8 cellular contexts compared by ENCODE assay signal in the genomic region with DNA sequence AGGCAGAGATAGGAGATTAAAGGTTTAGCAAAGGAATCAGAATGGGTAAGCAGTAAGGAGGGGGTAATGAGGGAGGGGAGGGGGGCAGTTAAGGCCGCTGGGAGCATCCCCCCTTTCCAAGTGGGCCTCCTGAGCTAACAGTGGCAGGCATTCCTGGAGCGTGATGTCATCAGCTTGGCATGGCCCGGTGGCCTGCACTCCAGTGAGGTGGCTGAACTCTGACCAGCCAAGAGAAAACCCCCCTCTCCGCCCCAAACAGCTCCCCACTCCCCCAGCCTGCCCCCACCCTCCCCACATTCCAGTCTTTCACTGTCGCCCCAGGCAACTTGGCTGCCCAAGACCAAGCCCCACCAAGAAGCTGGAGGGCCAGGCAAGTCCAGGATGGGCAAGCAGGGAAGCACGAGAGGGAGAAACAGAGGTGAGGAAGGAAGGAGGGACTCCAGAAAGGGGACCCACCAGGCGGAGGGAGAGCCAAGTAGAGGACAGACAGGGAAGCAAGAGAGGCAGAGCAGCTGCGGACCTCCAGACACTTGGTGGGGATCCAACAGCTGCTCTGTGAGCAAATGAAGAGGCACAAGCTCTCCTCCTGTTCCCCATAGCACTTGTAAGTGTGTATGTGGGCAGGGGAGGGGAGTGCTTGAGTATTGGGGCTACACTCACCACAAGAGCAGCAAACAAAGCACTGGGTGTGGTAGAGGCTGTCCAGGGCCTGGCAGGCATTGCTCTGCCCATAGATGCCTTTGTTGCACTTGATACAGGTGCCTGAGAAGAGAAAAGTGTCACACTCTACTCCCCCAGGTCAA. TPM values are rescaled to one million over a fixed set of nuclear protein-coding genes. Genes with fewer than 3 reads are reported as not detected.
A peak's percentile ranks its signal among the peaks of the same experiment; 100 is the strongest.
DNase-seq lines count a peak whose midpoint lies in the region; ATAC-seq and TF ChIP-seq lines count a peak whose summit lies in the region.

No MANE protein-coding gene starts in this region.

- no peak for TF ChIP-seq CTCF in cardiac muscle cell (IDR thresholded peaks at IDR 0.05; ENCODE audit: low read depth, low read length)

- no peaks in the 10 kb centered on the region for H3K27me3 ChIP-seq in cardiac muscle cell
- peaks cover 3% of the 10 kb centered on the region for H3K27me3 ChIP-seq in rectal smooth muscle tissue (ENCODE audit: control insufficient read depth, insufficient read depth, low read length)

- H3K36me3 ChIP-seq in SK-N-MC (ENCODE audit: insufficient read depth, low read length) (peaks cover 46% of the 10 kb centered on the region), cardiac muscle cell (peaks cover 15% of the 10 kb centered on the region), rectal smooth muscle tissue (ENCODE audit: control insufficient read depth, insufficient read depth, low read length) (no peaks in the 10 kb centered on the region)

- no peak for ATAC-seq in stimulated activated naive CD8-positive, alpha-beta T cell treated with anti-CD3 and anti-CD28 coated beads, Interleukin-15, Interleukin-2, amounts not matched to agents 100 U/mL and 50 U/mL, for 24 hours
- no peak for ATAC-seq in HG02938 (IDR thresholded peaks at IDR 0.05; ENCODE audit: unreplicated experiment)
- ATAC-seq in GM21381 (IDR thresholded peaks at IDR 0.05; ENCODE audit: unreplicated experiment): no peak

- H3K9ac ChIP-seq in SK-N-MC (ENCODE audit: insufficient read length) (peak overlapping the region; percentile 71), rectal smooth muscle tissue (ENCODE audit: low read length) (no peak overlapping the region)

- DNase-seq in EL (peak; percentile 97), SK-N-MC (ENCODE audit: low read depth, low spot score) (no peak), cardiac muscle cell (ENCODE audit: low read depth in 1 of 2, low spot score in 1 of 2) (peak; percentile 87 to 89)
- DNase-seq in stimulated activated naive CD8-positive, alpha-beta T cell treated with anti-CD3 and anti-CD28 coated beads, Interleukin-15, Interleukin-2, amounts not matched to agents 100 U/mL and 50 U/mL, for 24 hours: no peak
- no peak for DNase-seq in activated CD4-positive, CD25-positive, alpha-beta regulatory T cell (lab: John Stamatoyannopoulos, UW)

- peaks cover 40% of the 10 kb centered on the region for H3K4me1 ChIP-seq in cardiac muscle cell (ENCODE audit: low read depth)
- H3K4me1 ChIP-seq in rectal smooth muscle tissue (ENCODE audit: control insufficient read depth, insufficient read depth, low read length): peaks cover 9% of the 10 kb centered on the region

- H3K9me3 ChIP-seq in SK-N-MC (ENCODE audit: low read depth, low read length): no peaks in the 10 kb centered on the region
- H3K9me3 ChIP-seq in cardiac muscle cell (ENCODE audit: low read depth): no peaks in the 10 kb centered on the region

- peak overlapping the region; percentile 83 for H3K4me3 ChIP-seq in SK-N-MC
- H3K4me3 ChIP-seq in cardiac muscle cell: no peak overlapping the region
- H3K4me3 ChIP-seq in rectal smooth muscle tissue (ENCODE audit: low read length): no peak overlapping the region

- H3K27ac ChIP-seq in SK-N-MC (peak overlapping the region; percentile 90), cardiac muscle cell (peak overlapping the region; percentile 99), rectal smooth muscle tissue (ENCODE audit: low read depth, low read length) (peak overlapping the region; percentile 38)

RNA-seq across cellular contexts. Expression of gene AJUBA, which starts 4.5 kb away (rescaled TPM):
- 33.8 and 39.3 TPM in 2 replicates for total RNA-seq in cardiac muscle cell
- 18.9 and 19.9 TPM in 2 replicates for polyA plus RNA-seq in cardiac muscle cell

RNA-seq across cellular contexts. Expression of gene HAUS4, which starts 21.0 kb away (rescaled TPM):
- total RNA-seq in cardiac muscle cell: 60.7 and 84.5 TPM in 2 replicates
- 28.3 and 59.7 TPM in 2 replicates for polyA plus RNA-seq in cardiac muscle cell

RNA-seq across cellular contexts. Expression of gene C14orf93, which starts 32.1 kb away (rescaled TPM):
- total RNA-seq in cardiac muscle cell: 7.9 and 26.3 TPM in 2 replicates
- 6.7 and 10.5 TPM in 2 replicates for polyA plus RNA-seq in cardiac muscle cell

RNA-seq across cellular contexts. Expression of gene PRMT5, which starts 48.7 kb away (rescaled TPM):
- total RNA-seq in cardiac muscle cell: 53.9 and 62.7 TPM in 2 replicates
- polyA plus RNA-seq in cardiac muscle cell: 131 and 134 TPM in 2 replicates

RNA-seq across cellular contexts. Expression of gene PSMB5, which starts 56.8 kb away (rescaled TPM):
- total RNA-seq in cardiac muscle cell: 124 and 255 TPM in 2 replicates
- 304 and 326 TPM in 2 replicates for polyA plus RNA-seq in cardiac muscle cell

Comparison
In these comparisons a context has a peak if more than half of its experiments do, and no peak if none do; other contexts are left out.
1. DNase-seq: peak in EL (single experiment) and cardiac muscle cell (2 of 2); none in SK-N-MC (single experiment), stimulated activated naive CD8-positive, alpha-beta T cell treated with anti-CD3 and anti-CD28 coated beads, Interleukin-15, Interleukin-2, amounts not matched to agents 100 U/mL and 50 U/mL, for 24 hours (single experiment) and activated CD4-positive, CD25-positive, alpha-beta regulatory T cell (0 of 4).
2. H3K27ac ChIP-seq: peak in every context shown above with its lines; median percentile 99 in cardiac muscle cell; 90 in SK-N-MC; 38 in rectal smooth muscle tissue.